Comparison of ENCODE assay signal across 1 cellular context in genomic region chr12:50111693-50112455, GRCh38.
TF ChIP-seq lines count a peak whose summit lies in the region.

COX14 (plus strand) TSS chr12:50112236; CDS start chr12:50120044, 7,808 bp downstream.

TF ChIP-seq in GM12878, 131 proteins besides CTCF, POLR2A, EP300 and RAD21 (continued from another document and continues in another):
- TF ChIP-seq CBFB (IDR thresholded peaks at IDR 0.05; ENCODE audit: low read depth): peak; percentile 49; the same call in 1 of the 2 replicates
- TF ChIP-seq USF2 (IDR thresholded peaks at IDR 0.05; ENCODE audit: borderline replicate concordance, low read depth, low read length): peak; percentile 86
- TF ChIP-seq ZNF24 (IDR thresholded peaks at IDR 0.05): no peak
- 0 out of 2 replicates have a peak, but pooled peaks have one; percentile 60 for TF ChIP-seq IRF3 (IDR thresholded peaks at IDR 0.05)
- TF ChIP-seq YY1 (IDR thresholded peaks at IDR 0.05; ENCODE audit: low read depth, low read length): 0 out of 2 replicates have a peak, but pooled peaks have one; percentile 8
- peak; percentile 81 for TF ChIP-seq HCFC1 (IDR thresholded peaks at IDR 0.05; ENCODE audit: low read length)
- TF ChIP-seq KLF5 (IDR thresholded peaks at IDR 0.05; ENCODE audit: partially characterized antibody): peak; percentile 24
- peak; percentile 67 for TF ChIP-seq NRF1 (conservative IDR thresholded peaks at IDR 0.05; ENCODE audit: low read depth, low read length)
- TF ChIP-seq MAX (IDR thresholded peaks at IDR 0.05; ENCODE audit: low read depth, low read length): peak; percentile 92
- TF ChIP-seq WRNIP1 (IDR thresholded peaks at IDR 0.05; ENCODE audit: borderline replicate concordance, low read depth, low read length): no peak
- TF ChIP-seq SMAD1 (IDR thresholded peaks at IDR 0.05; ENCODE audit: low read depth, partially characterized antibody): peak; percentile 31
- TF ChIP-seq NR2C2 (IDR thresholded peaks at IDR 0.05; ENCODE audit: borderline replicate concordance, control insufficient read depth, insufficient read length, low read depth): no peak
- peak; percentile 92 for TF ChIP-seq USF1 (IDR thresholded peaks at IDR 0.05; ENCODE audit: borderline replicate concordance, extremely low read length, insufficient read depth, low read depth, low read length)
- peak; percentile 93 for TF ChIP-seq ELK1 (IDR thresholded peaks at IDR 0.05; ENCODE audit: low read depth, low read length)
- TF ChIP-seq NFIC (IDR thresholded peaks at IDR 0.05; ENCODE audit: low read depth, low read length): no peak
- no peak for TF ChIP-seq ATF2 (IDR thresholded peaks at IDR 0.05; ENCODE audit: low read length)
- peak; percentile 57; the same call in 1 of the 2 replicates for TF ChIP-seq ATF7 (IDR thresholded peaks at IDR 0.05; ENCODE audit: low read depth)
- TF ChIP-seq RFX5 (IDR thresholded peaks at IDR 0.05; ENCODE audit: low read depth, low read length): peak; percentile 100
- TF ChIP-seq CHD2 (IDR thresholded peaks at IDR 0.05; ENCODE audit: borderline replicate concordance, low read depth, low read length): peak; percentile 76
- TF ChIP-seq RB1 (IDR thresholded peaks at IDR 0.05; ENCODE audit: borderline replicate concordance): peak; percentile 36; the same call in 1 of the 2 replicates
- TF ChIP-seq HDAC6 (IDR thresholded peaks at IDR 0.05; ENCODE audit: unreplicated experiment): no peak
- TF ChIP-seq MYC (IDR thresholded peaks at IDR 0.05; ENCODE audit: insufficient read depth, insufficient read length, insufficient replicate concordance, low read length, severe bottlenecking): peak; percentile 71
- TF ChIP-seq SMC3 (IDR thresholded peaks at IDR 0.05; ENCODE audit: borderline replicate concordance, low read length): 0 out of 2 replicates have a peak, but pooled peaks have one; percentile 12
- TF ChIP-seq SUPT20H (IDR thresholded peaks at IDR 0.05; ENCODE audit: borderline replicate concordance, control insufficient read depth, low read depth, low read length): no peak
- TF ChIP-seq SPI1 (IDR thresholded peaks at IDR 0.05; ENCODE audit: borderline replicate concordance, insufficient read depth, low read depth, low read length): peak; percentile 80
- peak; percentile 99 for TF ChIP-seq LARP7 (IDR thresholded peaks at IDR 0.05)
- peak; percentile 85 for TF ChIP-seq E4F1 (IDR thresholded peaks at IDR 0.05; ENCODE audit: borderline replicate concordance, partially characterized antibody)
- no peak for TF ChIP-seq JUNB (IDR thresholded peaks at IDR 0.05)
- peak; percentile 98 for TF ChIP-seq NKRF (conservative IDR thresholded peaks at IDR 0.05)
- TF ChIP-seq CBX5 (IDR thresholded peaks at IDR 0.05; ENCODE audit: low read depth): no peak
- TF ChIP-seq RUNX3 (IDR thresholded peaks at IDR 0.05; ENCODE audit: low read length): peak; percentile 58
- 0 out of 2 replicates have a peak, but pooled peaks have one; percentile 49 for TF ChIP-seq NBN (IDR thresholded peaks at IDR 0.05)
- no peak for TF ChIP-seq ZBED1 (IDR thresholded peaks at IDR 0.05; ENCODE audit: borderline replicate concordance)
- TF ChIP-seq ZBTB40 (IDR thresholded peaks at IDR 0.05; ENCODE audit: borderline replicate concordance): peak; percentile 93
- TF ChIP-seq ESRRA (IDR thresholded peaks at IDR 0.05; ENCODE audit: low read length): no peak
- peak; percentile 36 for TF ChIP-seq FOS (IDR thresholded peaks at IDR 0.05; ENCODE audit: borderline replicate concordance, extremely low read depth, insufficient read length)
- no peak for TF ChIP-seq EZH2 (IDR thresholded peaks at IDR 0.05; ENCODE audit: borderline replicate concordance, control insufficient read depth, low read depth, low read length)
- 0 out of 2 replicates have a peak, but pooled peaks have one; percentile 14 for TF ChIP-seq SREBF2 (IDR thresholded peaks at IDR 0.05; ENCODE audit: low read length)
- TF ChIP-seq IKZF1 (conservative IDR thresholded peaks at IDR 0.05): peak; percentile 79
- TF ChIP-seq ZNF622 (IDR thresholded peaks at IDR 0.05): no peak; the same call in 1 of the 2 replicates
- no peak for TF ChIP-seq ZNF384 (IDR thresholded peaks at IDR 0.05; ENCODE audit: borderline replicate concordance, low read depth, low read length)
- peak; percentile 81 for TF ChIP-seq SP1 (IDR thresholded peaks at IDR 0.05; ENCODE audit: low read depth, low read length)
- TF ChIP-seq BACH1 (IDR thresholded peaks at IDR 0.05; ENCODE audit: borderline replicate concordance): peak; percentile 66; the same call in 1 of the 2 replicates
- TF ChIP-seq STAT3 (IDR thresholded peaks at IDR 0.05; ENCODE audit: low read depth, low read length): no peak
- TF ChIP-seq YBX1 (IDR thresholded peaks at IDR 0.05): no peak
- TF ChIP-seq CEBPZ (IDR thresholded peaks at IDR 0.05; ENCODE audit: low read depth, low read length): peak; percentile 57
- no peak for TF ChIP-seq IRF4 (IDR thresholded peaks at IDR 0.05; ENCODE audit: low read depth, low read length)
- TF ChIP-seq HDAC2 (IDR thresholded peaks at IDR 0.05): no peak
